ENCODE assay signal across 8 cellular contexts in the genomic region with DNA sequence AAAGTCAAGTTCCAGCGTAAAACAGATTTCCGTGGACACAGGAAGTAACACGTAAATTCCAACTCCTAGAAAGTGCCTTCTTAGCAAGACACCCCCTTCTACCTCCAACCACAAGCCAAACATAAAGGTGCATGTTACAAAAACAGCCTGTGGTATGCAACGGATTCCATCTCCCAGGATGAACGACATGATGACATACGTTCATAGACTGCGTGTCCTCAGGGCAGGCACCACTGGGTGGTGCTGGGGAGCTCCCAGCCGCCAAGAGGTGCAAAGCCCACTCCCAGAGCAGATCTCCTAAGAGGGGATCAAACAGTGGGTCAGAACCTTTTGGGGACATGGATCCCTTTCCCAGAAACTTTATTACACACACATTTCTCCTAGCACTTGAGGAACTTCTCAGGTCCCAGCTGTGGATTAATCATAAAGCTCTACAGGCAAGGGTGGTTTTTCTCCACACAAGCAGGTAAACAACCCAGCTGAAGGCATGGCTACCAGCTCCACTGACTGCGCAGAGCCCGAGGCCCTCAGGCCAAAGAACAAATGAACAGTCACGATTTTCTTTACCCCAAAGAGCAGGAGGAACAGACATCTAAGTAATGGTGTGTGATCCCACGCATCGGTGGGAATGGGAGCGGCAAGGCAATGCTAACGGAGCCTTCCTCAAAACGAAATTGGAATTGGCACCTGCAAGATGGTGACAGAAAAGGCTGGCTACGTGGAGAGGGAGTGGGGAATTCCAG. TPM values are rescaled to one million over a fixed set of nuclear protein-coding genes. Genes with fewer than 3 reads are reported as not detected.
DNase-seq lines count a peak whose midpoint lies in the region; ATAC-seq, FAIRE-seq and TF ChIP-seq lines count a peak whose summit lies in the region.

No MANE protein-coding gene starts in this region.

- peak overlapping the region; percentile 47; the same call in 1 of the 2 replicates for H2AK5ac ChIP-seq in IMR-90 (ENCODE audit: low read depth, low read length)
- H2AK5ac ChIP-seq in mesendoderm (ENCODE audit: low read length), result no peak overlapping the region

- no peaks in the 10 kb centered on the region for H3K9me3 ChIP-seq in IMR-90 (ENCODE audit: control insufficient read depth, insufficient read depth, low read length)
- H3K9me3 ChIP-seq in mucosa of descending colon, result no peaks in the 10 kb centered on the region

- DNase-seq in AG04449 (ENCODE audit: low read depth, low spot score) (no peak), IMR-90 (no peak), bronchial epithelial cell (ENCODE audit: low read depth) (no peak), mesendoderm (peak; percentile 81), mucosa of descending colon (no peak)

- H3K4me1 ChIP-seq in IMR-90 (ENCODE audit: control insufficient read depth, insufficient read depth, low read length) (peaks cover 25% of the 10 kb centered on the region), mesendoderm (ENCODE audit: control insufficient read depth, low read depth, low read length) (no peaks in the 10 kb centered on the region), mucosa of descending colon (ENCODE audit: low read depth) (peaks cover 39% of the 10 kb centered on the region)

- no peak overlapping the region for H3K14ac ChIP-seq in IMR-90 (replicated peaks; ENCODE audit: low read depth, low read length)

- H2AFZ ChIP-seq in IMR-90 (replicated peaks; ENCODE audit: low read length, poor library complexity), result no peak overlapping the region

- no peak overlapping the region for H3K4me3 ChIP-seq in AG04449 (ENCODE audit: low read depth, low read length)
- H3K4me3 ChIP-seq in IMR-90 (ENCODE audit: insufficient read depth, low read depth, low read length), result no peak overlapping the region
- no peak overlapping the region for H3K4me3 ChIP-seq in bronchial epithelial cell (ENCODE audit: low read depth, low read length)
- no peak overlapping the region for H3K4me3 ChIP-seq in mesendoderm (ENCODE audit: low read length)
- no peak overlapping the region for H3K4me3 ChIP-seq in mucosa of descending colon

- H3K4me2 ChIP-seq in IMR-90 (ENCODE audit: low read depth, low read length), result no peak overlapping the region
- H3K4me2 ChIP-seq in mesendoderm (ENCODE audit: low read length), result no peak overlapping the region

- H2AK9ac ChIP-seq in IMR-90 (replicated peaks; ENCODE audit: low read depth, low read length, poor library complexity), result peak overlapping the region; percentile 39

- CTCF ChIA-PET in AG04449 (lab: Yijun Ruan, JAX) (interaction anchor here (0.6 to 4.6 kb wide), 5 partner anchors 10 to 392 kb away, joined by 3 to 38 read pairs (median 5); no protein-coding TSS in a partner anchor), IMR-90 (lab: Yijun Ruan, JAX) (interaction anchor here (1.4 to 1.7 kb wide), 2 partner anchors 58 to 59 kb away, joined by 3 to 7 read pairs; no protein-coding TSS in a partner anchor)

- no peak overlapping the region for H3K9ac ChIP-seq in IMR-90 (ENCODE audit: low read depth, low read length)
- H3K9ac ChIP-seq in mesendoderm (ENCODE audit: low read length), result no peak overlapping the region

- H2BK15ac ChIP-seq in IMR-90 (ENCODE audit: low read depth, low read length) (no peak overlapping the region), mesendoderm (replicated peaks; ENCODE audit: low read depth) (no peak overlapping the region)

- in situ Hi-C loops in IMR-90 (cut with MboI; ENCODE audit: low sequenced_read_pairs), result no loop called here

- no peak overlapping the region for H3K27ac ChIP-seq in IMR-90 (ENCODE audit: insufficient read depth, low read length)
- no peak overlapping the region for H3K27ac ChIP-seq in mesendoderm (ENCODE audit: low read depth, low read length)

- no TSS peak for BruUV-seq in IMR-90 (replicated peaks; lab: Mats Ljungman, UMichigan)

- no peaks in the 10 kb centered on the region for H3K27me3 ChIP-seq in IMR-90 (ENCODE audit: control insufficient read depth, insufficient read depth, low read length)
- no peaks in the 10 kb centered on the region for H3K27me3 ChIP-seq in bronchial epithelial cell (ENCODE audit: control insufficient read depth, insufficient read depth, low read length)
- H3K27me3 ChIP-seq in mesendoderm (ENCODE audit: insufficient read depth, low read length, poor library complexity), result no peaks in the 10 kb centered on the region

- H3K18ac ChIP-seq in IMR-90 (ENCODE audit: low read depth, low read length) (no peak overlapping the region), mesendoderm (ENCODE audit: low read length) (no peak overlapping the region)

- H4K8ac ChIP-seq in IMR-90 (ENCODE audit: low read depth in 2 of 2, low read length in 2 of 2) (no peak overlapping the region), mesendoderm (ENCODE audit: low read depth, low read length) (no peak overlapping the region)

- peaks cover 97% of the 10 kb centered on the region for H4K20me1 ChIP-seq in IMR-90 (ENCODE audit: insufficient read depth, low read length)

- no peak for ATAC-seq in IMR-90 (ENCODE audit: low read depth)
- no peak for ATAC-seq in GM21367 (IDR thresholded peaks at IDR 0.05; ENCODE audit: unreplicated experiment)
- ATAC-seq in activated CD4-positive, CD25-positive, alpha-beta regulatory T cell treated with anti-CD3 and anti-CD28 coated beads, Interleukin-2, amount 50 U/mL, for 24 hours, result no peak
- no peak for ATAC-seq in mucosa of descending colon
- ATAC-seq in HG03442 (IDR thresholded peaks at IDR 0.05; ENCODE audit: unreplicated experiment), result no peak

- no peak for FAIRE-seq in bronchial epithelial cell (lab: Jason Lieb, UNC)

- H2BK20ac ChIP-seq in IMR-90 (ENCODE audit: low read depth, low read length), result no peak overlapping the region

- WGBS in IMR-90 (ENCODE audit: extremely low coverage in 2 of 2, insufficient read length in 1 of 2), 2 experiments, result no CpG with 5 or more reads among the region's 17 CpGs
- no CpG with 5 or more reads among the region's 17 CpGs for WGBS in mesendoderm (ENCODE audit: extremely low coverage, insufficient coverage, low lambda C conversion rate)

- H2BK5ac ChIP-seq in IMR-90 (ENCODE audit: low read depth, low read length, poor library complexity, severe bottlenecking), result no peak overlapping the region
- H2BK5ac ChIP-seq in mesendoderm (ENCODE audit: low read length), result no peak overlapping the region

- H3K4ac ChIP-seq in IMR-90 (ENCODE audit: low read depth, low read length) (peak overlapping the region; percentile 13; the same call in 1 of the 2 replicates), mesendoderm (ENCODE audit: low read depth, low read length) (no peak overlapping the region)

- no peak; the same call in 1 of the 2 replicates for TF ChIP-seq RAD21 in IMR-90 (IDR thresholded peaks at IDR 0.05; ENCODE audit: low read length)

- H4K91ac ChIP-seq in IMR-90 (ENCODE audit: insufficient read depth, low read depth, low read length), result no peak overlapping the region

- H2BK120ac ChIP-seq in IMR-90 (ENCODE audit: low read depth, low read length) (no peak overlapping the region), mesendoderm (ENCODE audit: low read depth, low read length) (no peak overlapping the region)

- H4K5ac ChIP-seq in IMR-90 (ENCODE audit: low read depth, low read length), result no peak overlapping the region
- no peak overlapping the region for H4K5ac ChIP-seq in mesendoderm (ENCODE audit: low read length)

- no peak for TF ChIP-seq POLR2A in IMR-90 (IDR thresholded peaks at IDR 0.05; ENCODE audit: low read depth, low read length)

- dilution Hi-C loops in IMR-90 (cut with HindIII; ENCODE audit: low sequenced_read_pairs, unreplicated experiment), result no loop called here

- TF ChIP-seq CTCF in AG04449 (IDR thresholded peaks at IDR 0.05; ENCODE audit: insufficient read depth, low read length, missing control alignments) (peak; percentile 29), IMR-90 (conservative IDR thresholded peaks at IDR 0.05; ENCODE audit: low read depth, low read length) (0 out of 2 replicates have a peak, but pooled peaks have one; percentile 24), bronchial epithelial cell (IDR thresholded peaks at IDR 0.05; ENCODE audit: insufficient read depth, low read length, severe bottlenecking) (peak; percentile 38), mucosa of descending colon (IDR thresholded peaks at IDR 0.05) (no peak)

- no peak overlapping the region for H3K23ac ChIP-seq in IMR-90 (ENCODE audit: low read depth, low read length)
- H3K23ac ChIP-seq in mesendoderm (ENCODE audit: low read length), result no peak overlapping the region

- peaks cover 76% of the 10 kb centered on the region for H3K79me2 ChIP-seq in mesendoderm (ENCODE audit: control insufficient read depth, insufficient read depth, low read length)

- intact Hi-C loops in IMR-90 (cut with micrococcal nuclease), result no loop called here
- intact Hi-C loops in mucosa of descending colon (cut with DNase I, micrococcal nuclease), result no loop called here

- H3K79me1 ChIP-seq in IMR-90 (ENCODE audit: low read depth in 1 of 2, low read length in 2 of 2) (peaks cover 39 to 91% of the 10 kb centered on the region in 2 experiments), mesendoderm (ENCODE audit: low read length) (peaks cover 45% of the 10 kb centered on the region)

- POLR2A ChIA-PET in AG04449 (lab: Yijun Ruan, JAX) (interaction anchor here (1.1 to 6.5 kb wide), 2 partner anchors 13 to 23 kb away, joined by 3 to 47 read pairs; partner anchors contain the start of gene PSAP), IMR-90 (lab: Charles Lee; ENCODE audit: unreplicated experiment) (no interaction called here)

- H3K56ac ChIP-seq in IMR-90 (ENCODE audit: extremely low read depth, insufficient read depth, low read length), result no peak overlapping the region
- no peak overlapping the region for H3K56ac ChIP-seq in mesendoderm (ENCODE audit: low read length)

- H3K9me1 ChIP-seq in IMR-90 (ENCODE audit: insufficient read depth, low read length), result peaks cover 32% of the 10 kb centered on the region

- H3K36me3 ChIP-seq in IMR-90 (ENCODE audit: control insufficient read depth, insufficient read depth, low read length) (peaks cover 16% of the 10 kb centered on the region), bronchial epithelial cell (ENCODE audit: control insufficient read depth, insufficient read depth, low read length) (peaks cover 5% of the 10 kb centered on the region), mesendoderm (ENCODE audit: control insufficient read depth, insufficient read depth, low read length) (no peaks in the 10 kb centered on the region), mucosa of descending colon (ENCODE audit: low read depth) (no peaks in the 10 kb centered on the region)

TF ChIP-seq in IMR-90, 13 proteins besides CTCF, POLR2A, EP300 and RAD21 (continues in another document):
- TF ChIP-seq MXI1 (IDR thresholded peaks at IDR 0.05; ENCODE audit: borderline replicate concordance, low read depth, low read length) (no peak), RFX5 (IDR thresholded peaks at IDR 0.05; ENCODE audit: low read depth, low read length) (no peak), BHLHE40 (IDR thresholded peaks at IDR 0.05; ENCODE audit: low read depth, low read length) (no peak), CEBPB (IDR thresholded peaks at IDR 0.05; ENCODE audit: low read depth, low read length) (no peak)

RNA-seq across cellular contexts. Expression of gene PSAP, which starts 13.8 kb away (rescaled TPM):
- 216 and 221 TPM in 2 replicates for total RNA-seq in IMR-90 (2012; rRNA removed)
- polyA plus RNA-seq in IMR-90 (2012; rRNA removed), result 876 TPM in 2 replicates
- 905 and 937 TPM in 2 replicates for polyA plus RNA-seq in IMR-90 (2012; cell fraction: cytosol; rRNA removed)
- 546 and 844 TPM in 2 replicates for polyA plus RNA-seq in IMR-90 (2012; cell fraction: nucleus; rRNA removed; ENCODE audit: low replicate concordance)
- 1,098 and 1,124 TPM in 2 replicates for total RNA-seq in bronchial epithelial cell
- 164 TPM for polyA plus RNA-seq in mesendoderm (2013, experiment 1 of 2)
- polyA plus RNA-seq in mesendoderm (2013, experiment 2 of 2), result 164 TPM
- 100 to 1,000 TPM; 561 to 810 (median 653) TPM for total RNA-seq in mucosa of descending colon
